Comparison of ENCODE assay signal across 24 cellular contexts in genomic region chr5:108556414-108556813, GRCh38.
"Had no signal": no experiment of that assay in that cellular context is flagged by ENCODE, and none has a peak within 500 bp of the region (broad histone marks: within the 10 kb centered on the region; RNA-seq: fewer than 3 reads in every experiment).

No MANE protein-coding gene starts in this region.

- H3K9me3 Mint-ChIP-seq: activated CD4-positive, alpha-beta memory T cell treated with anti-CD3 and anti-CD28 coated beads, Interleukin-2, amount 10 ng/mL, durations not matched to agents 7 days and 5 days; activated naive CD4-positive, alpha-beta T cell treated with anti-CD3 and anti-CD28 coated beads, Interleukin-2, amount 50 U/mL, for 24 hours; central memory CD8-positive, alpha-beta T cell had no signal

- H3K36me3 Mint-ChIP-seq: activated naive CD4-positive, alpha-beta T cell treated with anti-CD3 and anti-CD28 coated beads, Interleukin-2, amount 50 U/mL, for 24 hours had no signal

- H3K27me3 Mint-ChIP-seq: activated CD4-positive, alpha-beta memory T cell treated with anti-CD3 and anti-CD28 coated beads, Interleukin-2, amount 10 ng/mL, durations not matched to agents 7 days and 5 days; activated naive CD4-positive, alpha-beta T cell treated with anti-CD3 and anti-CD28 coated beads, Interleukin-2, amount 50 U/mL, for 24 hours had no signal

- H3K27ac ChIP-seq: ascending aorta, body of pancreas, Peyer's patch, RWPE1, SJCRH30 had no signal

- H3K27me3 ChIP-seq: ascending aorta, body of pancreas, Peyer's patch, SJCRH30 had no signal

- H3K4me3 ChIP-seq: ascending aorta, body of pancreas, Peyer's patch, SJCRH30 had no signal

- H3K4me1 Mint-ChIP-seq: activated CD4-positive, alpha-beta memory T cell treated with anti-CD3 and anti-CD28 coated beads, Interleukin-2, amount 10 ng/mL, durations not matched to agents 7 days and 5 days; activated naive CD4-positive, alpha-beta T cell treated with anti-CD3 and anti-CD28 coated beads, Interleukin-2, amount 50 U/mL, for 24 hours; central memory CD8-positive, alpha-beta T cell; T-helper 17 cell had no signal

- H3K4me1 ChIP-seq: ascending aorta, body of pancreas, Peyer's patch, SJCRH30 had no signal

- DNase-seq: activated CD4-positive, alpha-beta memory T cell treated with anti-CD3 and anti-CD28 coated beads, Interleukin-2, amount 10 ng/mL, durations not matched to agents 7 days and 5 days; activated CD4-positive, alpha-beta T cell treated with anti-CD3 and anti-CD28 coated beads, Interleukin-2, amount 50 U/mL, for 1 hour; activated CD4-positive, CD25-positive, alpha-beta regulatory T cell; activated naive CD4-positive, alpha-beta T cell; amniotic stem cell; body of pancreas; Karpas-422; NCI-H1105 treated with DMSO at 0.1 percent for 48 hours; NCI-H1930; NCI-H2171; NCI-H345; NCI-H510A; NCI-H526 treated with DMSO at 0.1 percent for 48 hours; NCI-H82; OCI-M1; Peyer's patch; Right ventricle myocardium superior; SJCRH30; T-helper 17 cell; T-helper 9 cell had no signal

- H3K4me3 Mint-ChIP-seq: activated CD4-positive, alpha-beta memory T cell treated with anti-CD3 and anti-CD28 coated beads, Interleukin-2, amount 10 ng/mL, durations not matched to agents 7 days and 5 days; activated naive CD4-positive, alpha-beta T cell treated with anti-CD3 and anti-CD28 coated beads, Interleukin-2, amount 50 U/mL, for 24 hours; central memory CD8-positive, alpha-beta T cell; T-helper 17 cell had no signal

- H3K36me3 ChIP-seq: ascending aorta, Peyer's patch, SJCRH30 had no signal

- ATAC-seq: body of pancreas, T-helper 17 cell had no signal

- H3K9me3 ChIP-seq: ascending aorta, body of pancreas, Peyer's patch, SJCRH30 had no signal

- H3K27ac Mint-ChIP-seq: activated CD4-positive, alpha-beta memory T cell treated with anti-CD3 and anti-CD28 coated beads, Interleukin-2, amount 10 ng/mL, durations not matched to agents 7 days and 5 days; activated naive CD4-positive, alpha-beta T cell treated with anti-CD3 and anti-CD28 coated beads, Interleukin-2, amount 50 U/mL, for 24 hours; T-helper 17 cell had no signal
